ENCODE assay signal across 1 cellular context in genomic region chr18:23399067-23399466, GRCh38.
TF ChIP-seq lines count a peak whose summit lies in the region.

No MANE protein-coding gene starts in this region.

TF ChIP-seq in GM23338, 12 proteins besides CTCF, POLR2A, EP300 and RAD21 (continued from another document):
- no peak for TF ChIP-seq ZNF462 (CRISPR knock-in tag; IDR thresholded peaks at IDR 0.05)
